In the genomic region with DNA sequence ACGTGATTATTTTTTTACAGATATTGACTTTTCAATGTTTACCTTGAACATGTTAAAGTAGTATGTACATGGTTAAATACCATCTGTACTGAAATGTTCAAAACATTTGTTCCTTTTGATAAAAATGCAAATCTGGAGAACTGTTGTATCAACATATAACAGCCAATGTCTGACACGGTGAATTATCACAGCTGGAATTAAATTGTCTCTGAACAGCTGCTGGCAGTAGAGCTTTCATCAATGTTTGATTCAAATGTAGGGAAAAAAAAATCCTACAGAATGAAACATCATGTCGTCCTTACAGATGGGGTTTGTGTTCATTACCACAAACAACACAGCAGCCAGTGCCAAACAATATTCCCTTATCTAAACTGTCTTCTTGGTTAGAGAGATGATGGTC, we compare ENCODE assay signal across 14 cellular contexts.
DNase-seq lines count a peak whose midpoint lies in the region; ATAC-seq, FAIRE-seq and TF ChIP-seq lines count a peak whose summit lies in the region.
"Had no signal": no experiment of that assay in that cellular context is flagged by ENCODE, and none has a peak within 500 bp of the region (broad histone marks: within the 10 kb centered on the region; RNA-seq: fewer than 3 reads in every experiment).

No MANE protein-coding gene starts in this region.

- H3K4me3 ChIP-seq in SJCRH30 (no peak overlapping the region), trophoblast cell (ENCODE audit: low read depth, low read length) (no peak overlapping the region)

- no peak overlapping the region for H4K91ac ChIP-seq in trophoblast cell (ENCODE audit: low read depth, low read length)

- H3K4me2 ChIP-seq in trophoblast cell (ENCODE audit: low read length), result no peak overlapping the region

- no peaks in the 10 kb centered on the region for H3K36me3 ChIP-seq in SJCRH30
- H3K36me3 ChIP-seq in trophoblast cell (ENCODE audit: control insufficient read depth in 1 of 2, insufficient read depth in 2 of 2, low read length in 2 of 2), result no peaks in the 10 kb centered on the region

- no peaks in the 10 kb centered on the region for H3K27me3 ChIP-seq in SJCRH30
- H3K27me3 ChIP-seq in trophoblast cell (ENCODE audit: insufficient read depth, low read length), result no peaks in the 10 kb centered on the region

- H3K9ac ChIP-seq in trophoblast cell (ENCODE audit: low read length), result no peak overlapping the region

- H3K14ac ChIP-seq in trophoblast cell (ENCODE audit: low read length), result no peak overlapping the region

- H3K79me1 ChIP-seq in trophoblast cell (ENCODE audit: low read length), result no peaks in the 10 kb centered on the region

- no peak overlapping the region for H2AK5ac ChIP-seq in trophoblast cell (ENCODE audit: low read length)

- H3K9me3 ChIP-seq in SJCRH30 (replicated peaks) (no peaks in the 10 kb centered on the region), trophoblast cell (ENCODE audit: insufficient read depth, low read depth, low read length) (no peaks in the 10 kb centered on the region)

- H4K12ac ChIP-seq in trophoblast cell (ENCODE audit: low read depth, low read length), result no peak overlapping the region

- no peak overlapping the region for H3K23ac ChIP-seq in trophoblast cell (ENCODE audit: low read length)

- H2BK5ac ChIP-seq in trophoblast cell (ENCODE audit: low read depth, low read length, poor library complexity), result no peak overlapping the region

- H3K4me1 ChIP-seq in SJCRH30 (peaks cover 64% of the 10 kb centered on the region), trophoblast cell (ENCODE audit: control insufficient read depth in 1 of 2, insufficient read depth in 2 of 2, low read length in 2 of 2) (no peaks in the 10 kb centered on the region)

- H3K27ac ChIP-seq in 22Rv1, result peak overlapping the region; percentile 28
- H3K27ac ChIP-seq in SJCRH30, result peak overlapping the region; percentile 90
- no peak overlapping the region for H3K27ac ChIP-seq in trophoblast cell (ENCODE audit: low read depth, low read length)

- no peak overlapping the region for H2BK12ac ChIP-seq in trophoblast cell (ENCODE audit: low read length)

- H3K4ac ChIP-seq in trophoblast cell (ENCODE audit: low read depth, low read length), result no peak overlapping the region

- ATAC-seq in GM21515 (IDR thresholded peaks at IDR 0.05; ENCODE audit: unreplicated experiment) (no peak), HG02884 (IDR thresholded peaks at IDR 0.05; ENCODE audit: unreplicated experiment) (no peak)

- no peak for TF ChIP-seq CTCF in 22Rv1 (IDR thresholded peaks at IDR 0.05)

- no peaks in the 10 kb centered on the region for H3K79me2 ChIP-seq in trophoblast cell (ENCODE audit: control insufficient read depth, insufficient read depth, low read length, poor library complexity)

- no peak overlapping the region for H2AFZ ChIP-seq in trophoblast cell (ENCODE audit: insufficient read depth, low read length, poor library complexity)

- no peak overlapping the region for H4K8ac ChIP-seq in trophoblast cell (ENCODE audit: low read depth, low read length)

- no peak for TF ChIP-seq POLR2A in GM12891 (IDR thresholded peaks at IDR 0.05; ENCODE audit: low read depth, low read length)

- no peak for FAIRE-seq in GM12891 (lab: Jason Lieb, UNC)

- no CpG with 5 or more reads among the region's 3 CpGs for WGBS in trophoblast cell (ENCODE audit: extremely low coverage, insufficient coverage, insufficient read length)

- DNase-seq in DMS 273 (lab: John Stamatoyannopoulos, UW; ENCODE audit: unreplicated experiment) (peak; percentile 73), NCI-H2227 (lab: John Stamatoyannopoulos, UW; ENCODE audit: unreplicated experiment) (peak; percentile 45), SJCRH30 (peak; percentile 61 to 88), trophoblast cell (no peak), GM12891 (ENCODE audit: insufficient read length, low spot score) (no peak)
- DNase-seq: CD4-positive, alpha-beta memory T cell; IMR-90; NCI-H187 treated with DMSO at 0.1 percent for 48 hours; NCI-H446 treated with DMSO at 0.1 percent for 48 hours; NK-92 treated with Interleukin-12 subunit alpha and Interleukin-12 subunit beta, amount 100 ng/mL, for 24 hours; T-helper 9 cell had no signal

- H2BK120ac ChIP-seq in trophoblast cell (ENCODE audit: insufficient read depth, low read length, poor library complexity), result no peak overlapping the region

- H3K18ac ChIP-seq in trophoblast cell (ENCODE audit: low read length), result no peak overlapping the region

TF ChIP-seq in GM12891, 5 proteins besides CTCF, POLR2A, EP300 and RAD21:
- no peak for TF ChIP-seq TAF1 (IDR thresholded peaks at IDR 0.05; ENCODE audit: low read depth, low read length)
- no peak for TF ChIP-seq SPI1 (IDR thresholded peaks at IDR 0.05; ENCODE audit: low read depth, low read length)

Comparison
In these comparisons a context has a peak if more than half of its experiments do, and no peak if none do; other contexts are left out.
1. DNase-seq: peak in DMS 273 (single experiment), NCI-H2227 (single experiment) and SJCRH30 (2 of 2); none in trophoblast cell (0 of 2) and GM12891 (single experiment).